26 cellular contexts compared by ENCODE assay signal in genomic region chr4:187619319-187619718, GRCh38.
"Had no signal": no experiment of that assay in that cellular context is flagged by ENCODE, and none has a peak within 500 bp of the region (broad histone marks: within the 10 kb centered on the region; RNA-seq: fewer than 3 reads in every experiment).

No MANE protein-coding gene starts in this region.

- H3K36me3 ChIP-seq: colonic mucosa, esophagus muscularis mucosa, gastrocnemius medialis, left ventricle myocardium inferior, neutrophil, right lobe of liver, stomach, transverse colon, uterus had no signal

- H3K27ac ChIP-seq: colonic mucosa, dorsolateral prefrontal cortex, esophagus muscularis mucosa, gastrocnemius medialis, left ventricle myocardium inferior, neutrophil, parathyroid adenoma, right lobe of liver, stomach, transverse colon, uterus had no signal

- H3K27me3 ChIP-seq: colonic mucosa, dorsolateral prefrontal cortex, esophagus muscularis mucosa, gastrocnemius medialis, neutrophil, right lobe of liver, stomach, transverse colon, uterus had no signal

- DNase-seq: activated CD4-positive, alpha-beta memory T cell treated with anti-CD3 and anti-CD28 coated beads, Interleukin-2, amount 10 ng/mL, durations not matched to agents 7 days and 5 days; activated CD4-positive, alpha-beta T cell treated with anti-CD3 and anti-CD28 coated beads, Interleukin-2, amount 10 ng/mL, durations not matched to agents 24 days and 14 days; activated effector memory CD4-positive, alpha-beta T cell treated with anti-CD3 and anti-CD28 coated beads, Interleukin-2, amount 50 U/mL, for 16 hours; aorta; colonic mucosa; dorsolateral prefrontal cortex; effector memory CD8-positive, alpha-beta T cell; gastrocnemius medialis; hippocampal formation; left ventricle myocardium inferior; midbrain; right lobe of liver; small intestine; stimulated activated CD4-positive, alpha-beta T cell treated with anti-CD3 and anti-CD28 coated beads, Interleukin-15, amount 100 ng/mL, for 24 hours; stomach; T-helper 2 cell; transverse colon; uterus had no signal

- FAIRE-seq: endothelial cell of umbilical vein, small intestine had no signal

- H3K9me3 ChIP-seq: colonic mucosa, neutrophil, right lobe of liver, transverse colon, uterus had no signal

- ATAC-seq: activated CD4-positive, CD25-positive, alpha-beta regulatory T cell treated with anti-CD3 and anti-CD28 coated beads, Interleukin-2, amount 50 U/mL, for 24 hours; activated naive CD4-positive, alpha-beta T cell treated with anti-CD3 and anti-CD28 coated beads, Interleukin-2, amount 50 U/mL, for 72 hours; effector memory CD8-positive, alpha-beta T cell; gastrocnemius medialis; natural killer cell treated with Interleukin-12 subunit alpha and Interleukin-12 subunit beta and Interleukin-15 and Interleukin-18, amount 100 ng/mL, for 72 hours; right lobe of liver; stimulated activated memory B cell treated with anti-CD40 and anti-IgM and Interleukin-4, amounts not matched to agents 10 μg/mL and 1 μg/mL and 100 μg/mL, for 72 hours had no signal

- H2AFZ ChIP-seq: parathyroid adenoma had no signal

- H3K4me3 ChIP-seq: colonic mucosa, dorsolateral prefrontal cortex, esophagus muscularis mucosa, gastrocnemius medialis, left ventricle myocardium inferior, right lobe of liver, stomach, transverse colon, uterus had no signal

- H3K9ac ChIP-seq: parathyroid adenoma had no signal

- H3K79me2 ChIP-seq: parathyroid adenoma had no signal

- H3K4me1 ChIP-seq: colonic mucosa, esophagus muscularis mucosa, gastrocnemius medialis, left ventricle myocardium inferior, parathyroid adenoma, right lobe of liver, stomach, transverse colon, uterus had no signal
